ENCODE assay signal across 15 cellular contexts in genomic region chr2:32864761-32865160, GRCh38.
DNase-seq lines count a peak whose midpoint lies in the region; ATAC-seq and TF ChIP-seq lines count a peak whose summit lies in the region.
"Had no signal": no experiment of that assay in that cellular context is flagged by ENCODE, and none has a peak within 500 bp of the region (broad histone marks: within the 10 kb centered on the region; RNA-seq: fewer than 3 reads in every experiment).

No MANE protein-coding gene starts in this region.

- in situ Hi-C loops in brain microvascular endothelial cell (cut with HindIII; ENCODE audit: low pct_ligation_motif_present, low sequenced_read_pairs) = no loop called here

- CTCF ChIA-PET in AG04450 (lab: Charles Lee) = no interaction called here

- ATAC-seq in GM21737 (IDR thresholded peaks at IDR 0.05; ENCODE audit: unreplicated experiment) (no peak), HG03521 (IDR thresholded peaks at IDR 0.05; ENCODE audit: unreplicated experiment) (no peak)

- H3K27ac ChIP-seq in AG04450 (ENCODE audit: low read depth, low read length) (peak overlapping the region; percentile 98), brain microvascular endothelial cell (peak overlapping the region; percentile 88)

- DNase-seq in AG04450 (ENCODE audit: low read depth, low spot score) (peak; percentile 82), HS-5 (ENCODE audit: low read depth) (peak; percentile 14), brain microvascular endothelial cell (peak; percentile 80), myocyte (ENCODE audit: low read depth) (peak; percentile 31), SW 1271 (lab: John Stamatoyannopoulos, UW) (no peak), NCI-H1436 (lab: John Stamatoyannopoulos, UW) (no peak)
- DNase-seq: activated CD4-positive, alpha-beta T cell treated with anti-CD3 and anti-CD28 coated beads, Interleukin-2, amount 50 U/mL, for 48 hours; BE2C; DND-41; NCI-H187 treated with DMSO at 0.1 percent for 48 hours; NCI-H526; RPMI8226 had no signal

- TF ChIP-seq CTCF in AG04450 (IDR thresholded peaks at IDR 0.05; ENCODE audit: low read depth, low read length) = no peak
- TF ChIP-seq CTCF in brain microvascular endothelial cell (IDR thresholded peaks at IDR 0.05; ENCODE audit: low read depth, low read length, missing control alignments) = no peak

- H3K4me3 ChIP-seq in AG04450 (ENCODE audit: low read depth, low read length) (peak overlapping the region; percentile 17; the same call in 1 of the 2 replicates), brain microvascular endothelial cell (ENCODE audit: low read depth, low read length) (no peak overlapping the region)
- H3K4me3 ChIP-seq: thoracic aorta had no signal

- no peaks in the 10 kb centered on the region for H3K36me3 ChIP-seq in brain microvascular endothelial cell (replicated peaks)
- H3K36me3 ChIP-seq: BE2C, thoracic aorta had no signal

- H3K9me3 ChIP-seq in AG04450 (ENCODE audit: control insufficient read depth, insufficient read depth, low read length) = no peaks in the 10 kb centered on the region
- H3K9me3 ChIP-seq: BE2C, thoracic aorta had no signal

- POLR2A ChIA-PET in AG04450 (lab: Yijun Ruan, JAX) = interaction anchor here (0.6 to 1.2 kb wide), 2 partner anchors 14 to 32 kb away, joined by 3 read pairs; no protein-coding TSS in a partner anchor

- no peaks in the 10 kb centered on the region for H3K27me3 ChIP-seq in AG04450 (ENCODE audit: control insufficient read depth, insufficient read depth, low read length)
- no peaks in the 10 kb centered on the region for H3K27me3 ChIP-seq in brain microvascular endothelial cell (replicated peaks)
- H3K27me3 ChIP-seq: BE2C had no signal

Comparison
In these comparisons a context has a peak if more than half of its experiments do, and no peak if none do; other contexts are left out.
1. DNase-seq: peak in AG04450 (single experiment), HS-5 (single experiment), brain microvascular endothelial cell (single experiment) and myocyte (single experiment); none in SW 1271 (0 of 2) and NCI-H1436 (single experiment).